8 cellular contexts compared by ENCODE assay signal in the genomic region with DNA sequence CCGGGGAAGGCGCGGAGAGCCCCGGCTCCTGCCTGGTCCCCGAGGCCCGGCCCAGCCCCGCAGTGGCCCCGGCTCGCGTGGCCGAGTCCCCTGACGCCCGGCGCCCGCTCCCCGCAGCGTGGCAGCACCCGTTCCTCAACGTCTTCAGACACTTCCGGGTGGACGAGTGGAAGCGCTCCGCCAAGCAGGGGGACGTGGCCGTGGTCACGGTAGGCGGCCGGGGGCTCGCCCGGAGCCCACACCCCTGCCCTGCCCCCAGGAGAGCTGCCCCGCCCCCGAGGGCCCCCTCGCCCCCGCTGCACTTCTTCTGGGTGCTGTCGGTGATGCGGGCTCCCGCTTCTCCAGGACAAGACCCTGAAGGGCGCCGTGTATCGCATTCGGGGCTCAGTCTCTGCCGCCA.
DNase-seq lines count a peak whose midpoint lies in the region; ATAC-seq and TF ChIP-seq lines count a peak whose summit lies in the region.

No MANE protein-coding gene starts in this region.

- peak overlapping the region; percentile 43 for H2AFZ ChIP-seq in SU-DHL-6 (ENCODE audit: low read depth, low read length, severe bottlenecking)

- H3K4me3 ChIP-seq in GM06990 (replicated peaks; ENCODE audit: low read depth, low read length) (peak overlapping the region; percentile 75), SU-DHL-6 (ENCODE audit: insufficient read depth, low read length, poor library complexity, severe bottlenecking) (peak overlapping the region; percentile 68), fibroblast of mammary gland (ENCODE audit: control insufficient read depth, low read depth, low read length) (peak overlapping the region; percentile 54), retinal pigment epithelial cell (ENCODE audit: low read length) (peak overlapping the region; percentile 47)

- H3K9me3 ChIP-seq in SU-DHL-6 (ENCODE audit: insufficient read depth, low read length) = no peaks in the 10 kb centered on the region

- no peak for DNase-seq in GM06990 (ENCODE audit: extremely low read depth, insufficient read length)
- no peak for DNase-seq in fibroblast of mammary gland (ENCODE audit: low read depth)
- DNase-seq in retinal pigment epithelial cell (ENCODE audit: low read depth) = no peak
- no peak for DNase-seq in NCI-H2227 (lab: John Stamatoyannopoulos, UW; ENCODE audit: unreplicated experiment)
- DNase-seq in NCI-H510A (lab: John Stamatoyannopoulos, UW) = no peak
- no peak for DNase-seq in NCI-H2029 treated with DMSO at 0.1 percent for 48 hours (lab: John Stamatoyannopoulos, UW)

- H3K79me2 ChIP-seq in SU-DHL-6 (ENCODE audit: insufficient read depth, low read length) = peaks cover 6% of the 10 kb centered on the region; the same call in 1 of the 2 replicates

- no peaks in the 10 kb centered on the region for H4K20me1 ChIP-seq in SU-DHL-6 (ENCODE audit: low read depth, low read length)

- no peak for TF ChIP-seq CTCF in GM06990 (IDR thresholded peaks at IDR 0.05; ENCODE audit: insufficient read depth, low read length, poor library complexity, severe bottlenecking)
- TF ChIP-seq CTCF in SU-DHL-6 (IDR thresholded peaks at IDR 0.05; ENCODE audit: insufficient read depth, low read length, poor library complexity, severe bottlenecking) = no peak
- TF ChIP-seq CTCF in fibroblast of mammary gland (conservative IDR thresholded peaks at IDR 0.05; ENCODE audit: control insufficient read depth, insufficient read depth, low read depth, low read length) = no peak
- no peak for TF ChIP-seq CTCF in retinal pigment epithelial cell (conservative IDR thresholded peaks at IDR 0.05; ENCODE audit: low read depth, low read length)

- peak overlapping the region; percentile 54 for H3K27ac ChIP-seq in SU-DHL-6 (ENCODE audit: low read depth, low read length)

- peak; percentile 14 for ATAC-seq in HG02588 (IDR thresholded peaks at IDR 0.05; ENCODE audit: unreplicated experiment)

- H3K9me2 ChIP-seq in SU-DHL-6 (replicated peaks; ENCODE audit: insufficient read depth, low read length) = no peaks in the 10 kb centered on the region

- peaks cover 6% of the 10 kb centered on the region for H3K36me3 ChIP-seq in GM06990 (ENCODE audit: control insufficient read depth, insufficient read depth, low read length)
- no peaks in the 10 kb centered on the region for H3K36me3 ChIP-seq in SU-DHL-6 (ENCODE audit: low read length)

- H3K27me3 ChIP-seq in GM06990 (replicated peaks; ENCODE audit: control insufficient read depth, insufficient read depth, low read length) (no peaks in the 10 kb centered on the region), SU-DHL-6 (ENCODE audit: low read length) (no peaks in the 10 kb centered on the region)

- peaks cover 9% of the 10 kb centered on the region; the same call in 1 of the 2 replicates for H3F3A ChIP-seq in SU-DHL-6 (ENCODE audit: insufficient read depth)

- H3K4me2 ChIP-seq in SU-DHL-6 (ENCODE audit: low read depth, low read length, poor library complexity, severe bottlenecking) = peak overlapping the region; percentile 74

- H3K9ac ChIP-seq in SU-DHL-6 (ENCODE audit: low read length) = peak overlapping the region; percentile 88
